ENCODE assay signal across 25 cellular contexts in genomic region chr7:1073211-1073977, GRCh38. TPM values are rescaled to one million over a fixed set of nuclear protein-coding genes. Genes with fewer than 3 reads are reported as not detected.
A peak's percentile ranks its signal among the peaks of the same experiment; 100 is the strongest.
DNase-seq lines count a peak whose midpoint lies in the region; ATAC-seq, FAIRE-seq and TF ChIP-seq lines count a peak whose summit lies in the region.
"Had no signal": no experiment of that assay in that cellular context is flagged by ENCODE, and none has a peak within 500 bp of the region (broad histone marks: within the 10 kb centered on the region; RNA-seq: fewer than 3 reads in every experiment).

No MANE protein-coding gene starts in this region.

- H2AK5ac ChIP-seq in mesendoderm (ENCODE audit: low read length): no peak overlapping the region

- H3K27me3 ChIP-seq in H7 (ENCODE audit: control insufficient read depth, insufficient read depth, low read length): no peaks in the 10 kb centered on the region
- no peaks in the 10 kb centered on the region for H3K27me3 ChIP-seq in mesendoderm (ENCODE audit: insufficient read depth, low read length, poor library complexity)
- no peaks in the 10 kb centered on the region for H3K27me3 ChIP-seq in sigmoid colon
- no peaks in the 10 kb centered on the region for H3K27me3 ChIP-seq in stomach
- H3K27me3 ChIP-seq: brain microvascular endothelial cell, transverse colon had no signal

- TF ChIP-seq CTCF in brain (conservative IDR thresholded peaks at IDR 0.05) (no peak), sigmoid colon (IDR thresholded peaks at IDR 0.05) (no peak), stomach (IDR thresholded peaks at IDR 0.05) (no peak)

- no peak overlapping the region for H3K4ac ChIP-seq in mesendoderm (ENCODE audit: low read depth, low read length)

- H3K27me3 Mint-ChIP-seq in brain: peaks cover 3% of the 10 kb centered on the region
- no peaks in the 10 kb centered on the region for H3K27me3 Mint-ChIP-seq in T-cell

- peak; percentile 82 for DNase-seq in H7
- DNase-seq in mesendoderm: peak; percentile 91
- DNase-seq in sigmoid colon: no peak
- DNase-seq in GM12892 (ENCODE audit: insufficient read length): no peak
- no peak for DNase-seq in T-cell
- no peak for DNase-seq in stomach
- DNase-seq: ACHN; activated CD8-positive, alpha-beta memory T cell treated with anti-CD3 and anti-CD28 coated beads, Interleukin-2, amount 50 U/mL, for 4 hours; brain microvascular endothelial cell; C1 segment of cervical spinal cord; effector memory CD4-positive, alpha-beta T cell; NCI-H2171; NCI-H524; stimulated activated CD4-positive, alpha-beta T cell treated with anti-CD3 and anti-CD28 coated beads, Interleukin-2, amount 100 ng/mL, for 48 hours; stimulated activated naive CD4-positive, alpha-beta T cell; transverse colon had no signal

- H3K36me3 Mint-ChIP-seq in brain: no peaks in the 10 kb centered on the region
- no peaks in the 10 kb centered on the region for H3K36me3 Mint-ChIP-seq in T-cell

- no peak for FAIRE-seq in GM12892 (lab: Jason Lieb, UNC)
- FAIRE-seq: H54, K562, RCC 7860 had no signal

- no peak overlapping the region for H3K4me2 ChIP-seq in mesendoderm (ENCODE audit: low read length)

- peaks cover 25% of the 10 kb centered on the region for H3K4me1 Mint-ChIP-seq in brain
- H3K4me1 Mint-ChIP-seq in T-cell: no peaks in the 10 kb centered on the region

- H3K4me1 ChIP-seq in mesendoderm (ENCODE audit: control insufficient read depth, low read depth, low read length): peaks cover 2% of the 10 kb centered on the region
- H3K4me1 ChIP-seq in sigmoid colon: peaks cover 0 to 8% (median 0%) of the 10 kb centered on the region in 4 donors
- peaks cover 17 to 26% (median 23%) of the 10 kb centered on the region in 4 donors for H3K4me1 ChIP-seq in stomach
- H3K4me1 ChIP-seq: prostate gland had no signal

- no peak overlapping the region for H3K4me3 ChIP-seq in H7 (ENCODE audit: insufficient read depth, low read depth, low read length)
- no peak overlapping the region for H3K4me3 ChIP-seq in mesendoderm (ENCODE audit: low read length)
- H3K4me3 ChIP-seq in sigmoid colon: peak overlapping the region in 3 of 4 donors; percentile 11 to 36 (median 23)
- peak overlapping the region in 1 of 4 donors; percentile 3 for H3K4me3 ChIP-seq in stomach
- H3K4me3 ChIP-seq: K562, prostate gland, SK-N-MC, transverse colon had no signal

- no peak for ATAC-seq in HG03095 (IDR thresholded peaks at IDR 0.05; ENCODE audit: unreplicated experiment)
- ATAC-seq in T-cell (replicated peaks in 1 of 4): no peak
- ATAC-seq: K562 had no signal

- H3K36me3 ChIP-seq in H7 (replicated peaks; ENCODE audit: control insufficient read depth, insufficient read depth, low read length) (no peaks in the 10 kb centered on the region), mesendoderm (ENCODE audit: control insufficient read depth, insufficient read depth, low read length) (no peaks in the 10 kb centered on the region), sigmoid colon (no peaks in the 10 kb centered on the region), stomach (no peaks in the 10 kb centered on the region)
- H3K36me3 ChIP-seq: brain microvascular endothelial cell, prostate gland, transverse colon had no signal

- H3K9ac ChIP-seq in mesendoderm (ENCODE audit: low read length): no peak overlapping the region

- H3K9me3 ChIP-seq in sigmoid colon (no peaks in the 10 kb centered on the region), stomach (no peaks in the 10 kb centered on the region)
- H3K9me3 ChIP-seq: prostate gland, transverse colon had no signal

- H3K27ac Mint-ChIP-seq in brain (peak overlapping the region in 3 of 5 experiments; percentile 19 to 86 (median 63)), T-cell (no peak overlapping the region)
- H3K27ac Mint-ChIP-seq: activated T-helper 2 cell treated with anti-CD3 and anti-CD28 coated beads, Interferon-gamma antibody, Interleukin-2, Interleukin-4, amounts not matched to agents 10 μg/mL and 5 μg/mL and 100 μg/mL, durations not matched to agents 14 hours and 24 hours and 36 hours had no signal

- intact Hi-C loops in sigmoid colon (cut with DNase I): no loop called here
- intact Hi-C loops in stomach (cut with DNase I; ENCODE audit: low total_unique reads): no loop called here

- H4K5ac ChIP-seq in mesendoderm (ENCODE audit: low read length): no peak overlapping the region

- no peak overlapping the region for H4K8ac ChIP-seq in mesendoderm (ENCODE audit: low read depth, low read length)

- no peak overlapping the region for H3K23ac ChIP-seq in mesendoderm (ENCODE audit: low read length)

- H2BK120ac ChIP-seq in mesendoderm (ENCODE audit: low read depth, low read length): no peak overlapping the region

- peak overlapping the region; percentile 49 for H3K56ac ChIP-seq in mesendoderm (ENCODE audit: low read length)

- H3K79me2 ChIP-seq in mesendoderm (ENCODE audit: control insufficient read depth, insufficient read depth, low read length): no peaks in the 10 kb centered on the region

- H2BK5ac ChIP-seq in mesendoderm (ENCODE audit: low read length): no peak overlapping the region

- TF ChIP-seq EP300 in sigmoid colon (IDR thresholded peaks at IDR 0.05) (no peak), stomach (IDR thresholded peaks at IDR 0.05) (no peak)

- TF ChIP-seq POLR2A in sigmoid colon (IDR thresholded peaks at IDR 0.05): no peak
- TF ChIP-seq POLR2A in GM12892 (IDR thresholded peaks at IDR 0.05; ENCODE audit: low read depth, low read length): no peak
- TF ChIP-seq POLR2A in stomach (IDR thresholded peaks at IDR 0.05): no peak

- no peak overlapping the region for H2BK15ac ChIP-seq in mesendoderm (replicated peaks; ENCODE audit: low read depth)

- H3K9me3 Mint-ChIP-seq in brain (peaks cover 0 to 5% (median 0%) of the 10 kb centered on the region in 5 experiments), T-cell (no peaks in the 10 kb centered on the region)
- H3K9me3 Mint-ChIP-seq: nephron had no signal

- H3K4me3 Mint-ChIP-seq in brain (no peak overlapping the region), T-cell (no peak overlapping the region)
- H3K4me3 Mint-ChIP-seq: nephron had no signal

- no peak overlapping the region for H3K18ac ChIP-seq in mesendoderm (ENCODE audit: low read length)

- H3K27ac ChIP-seq in mesendoderm (ENCODE audit: low read depth, low read length) (peak overlapping the region; percentile 75), sigmoid colon (peak overlapping the region in 2 of 4 donors; percentile 2 to 7), stomach (no peak overlapping the region)
- H3K27ac ChIP-seq: brain microvascular endothelial cell, prostate gland, SK-N-MC, transverse colon had no signal

- POLR2A ChIA-PET in T-cell (lab: Charles Lee): no interaction called here

- no CpG with 5 or more reads among the region's 60 CpGs for WGBS in mesendoderm (ENCODE audit: extremely low coverage, insufficient coverage, low lambda C conversion rate)
- 73 to 88% methylated on average over 60 of the region's 60 CpGs for WGBS in sigmoid colon, 2 donors
- 64 to 82% (median 69%) methylated on average over 28 to 60 of the region's 60 CpGs for WGBS in stomach, 5 donors

- CTCF ChIA-PET in T-cell (lab: Charles Lee): no interaction called here

- peaks cover 3% of the 10 kb centered on the region for H3K79me1 ChIP-seq in mesendoderm (ENCODE audit: low read length)

RNA-seq across cellular contexts. Expression of gene GPER1, which starts 14.5 kb away (rescaled TPM):
- 0.14 and 0.63 TPM in 2 replicates for total RNA-seq in H7 (2014; rRNA removed; shearing (Covaris generic))
- polyA plus RNA-seq in brain (ENCODE audit: insufficient read depth, low read depth, low replicate concordance): 10.9 TPM
- polyA plus RNA-seq in mesendoderm (2013, experiment 1 of 2): 0.88 TPM
- 0.84 TPM for polyA plus RNA-seq in mesendoderm (2013, experiment 2 of 2)
- total RNA-seq in sigmoid colon: 10 to 100 TPM in 2 of 4 donors, 1 to 10 TPM in 2; 4.6 to 15.8 (median 8.1) TPM
- polyA plus RNA-seq in sigmoid colon: 1 to 10 TPM; 3.5 to 4.2 (median 3.9) TPM
- 7.1 TPM for polyA plus RNA-seq in GM12892 (2012; ENCODE audit: missing spikeins)
- total RNA-seq in T-cell: under 1 TPM in 3 of 5 donors, not detected in 2; 0.23 to 0.41 (median 0.26) TPM
- total RNA-seq in stomach: 10 to 100 TPM in 2 of 5 donors, 1 to 10 TPM in 1, under 1 TPM in 1, not detected in 1; 0.58 to 18.3 (median 9.7) TPM
- polyA plus RNA-seq in stomach: 10 to 100 TPM; 21.9 to 31.2 (median 26.0) TPM

RNA-seq across cellular contexts. Expression of gene GPR146, which starts 29.0 kb away (rescaled TPM):
- total RNA-seq in H7 (2014; rRNA removed; shearing (Covaris generic)): 0.07 and 0.87 TPM in 2 replicates
- polyA plus RNA-seq in brain (ENCODE audit: insufficient read depth, low read depth, low replicate concordance) (10.5 TPM), sigmoid colon (1 to 10 TPM; 3.0 to 7.1 (median 5.5) TPM), stomach (10 to 100 TPM in 2 of 3 donors, 1 to 10 TPM in 1; 6.4 to 14.6 (median 10.8) TPM)
- polyA plus RNA-seq in mesendoderm (2013, experiment 1 of 2): 0.41 TPM
- polyA plus RNA-seq in mesendoderm (2013, experiment 2 of 2): 0.42 TPM
- total RNA-seq in sigmoid colon (10 to 100 TPM; 10.8 to 33.5 (median 27.2) TPM), T-cell (10 to 100 TPM; 11.9 to 14.7 (median 13.0) TPM), stomach (10 to 100 TPM in 1 of 5 donors, 1 to 10 TPM in 4; 2.0 to 13.6 (median 4.4) TPM)
- polyA plus RNA-seq in GM12892 (2012; ENCODE audit: missing spikeins): 4.1 TPM

Comparison
In these comparisons a context has a peak if more than half of its experiments do, and no peak if none do; other contexts are left out.
1. DNase-seq: peak in H7 (single experiment) and mesendoderm (single experiment); none in sigmoid colon (single experiment), GM12892 (single experiment), T-cell (0 of 34) and stomach (single experiment).
2. H3K4me3 ChIP-seq: peak in sigmoid colon (3 of 4); none in H7 (single experiment) and mesendoderm (single experiment).
3. H3K27ac Mint-ChIP-seq: peak in brain (3 of 5); none in T-cell (0 of 2).